Comparison of ENCODE assay signal across 1 cellular context in genomic region chr5:151014680-151015343, GRCh38.
A peak's percentile ranks its signal among the peaks of the same experiment; 100 is the strongest.
TF ChIP-seq lines count a peak whose summit lies in the region.

No MANE protein-coding gene starts in this region.

TF ChIP-seq in HepG2, 621 proteins besides CTCF, POLR2A, EP300 and RAD21 (continued from another document and continues in another):
- TF ChIP-seq ELK4 (CRISPR knock-in tag; IDR thresholded peaks at IDR 0.05; ENCODE audit: borderline replicate concordance), result no peak
- TF ChIP-seq MEIS2 (CRISPR knock-in tag; IDR thresholded peaks at IDR 0.05), result peak; percentile 90; the same call in 1 of the 2 replicates
- peak; percentile 31; the same call in 1 of the 2 replicates for TF ChIP-seq HMG20A (CRISPR knock-in tag; IDR thresholded peaks at IDR 0.05; ENCODE audit: borderline replicate concordance)
- TF ChIP-seq ZNF263 (CRISPR knock-in tag; IDR thresholded peaks at IDR 0.05), result no peak
- TF ChIP-seq PREB (CRISPR knock-in tag; IDR thresholded peaks at IDR 0.05), result no peak
- TF ChIP-seq POLR2G (IDR thresholded peaks at IDR 0.05; ENCODE audit: low read depth, low read length), result no peak
- 0 out of 2 replicates have a peak, but pooled peaks have one; percentile 49 for TF ChIP-seq SKIL (CRISPR knock-in tag; IDR thresholded peaks at IDR 0.05; ENCODE audit: borderline replicate concordance)
- TF ChIP-seq TOE1 (CRISPR knock-in tag; IDR thresholded peaks at IDR 0.05), result no peak
- TF ChIP-seq CEBPB (IDR thresholded peaks at IDR 0.05; ENCODE audit: borderline replicate concordance, low read depth, low read length), result no peak
- no peak for TF ChIP-seq MNT (IDR thresholded peaks at IDR 0.05)
- TF ChIP-seq FIP1L1 (IDR thresholded peaks at IDR 0.05; ENCODE audit: borderline replicate concordance, insufficient read depth, low read depth, low read length), result no peak
- TF ChIP-seq ATM (IDR thresholded peaks at IDR 0.05; ENCODE audit: borderline replicate concordance), result no peak
- no peak for TF ChIP-seq HES4 (CRISPR knock-in tag; IDR thresholded peaks at IDR 0.05; ENCODE audit: borderline replicate concordance)
- no peak for TF ChIP-seq SMYD3 (CRISPR knock-in tag; IDR thresholded peaks at IDR 0.05)
- TF ChIP-seq ZNF776 (CRISPR knock-in tag; IDR thresholded peaks at IDR 0.05), result no peak
- TF ChIP-seq KMT2B (CRISPR knock-in tag; IDR thresholded peaks at IDR 0.05), result no peak
- no peak for TF ChIP-seq ZNF44 (CRISPR knock-in tag; IDR thresholded peaks at IDR 0.05)
- no peak for TF ChIP-seq TAF1 (CRISPR knock-in tag; IDR thresholded peaks at IDR 0.05)
- TF ChIP-seq SUZ12 (IDR thresholded peaks at IDR 0.05; ENCODE audit: low read depth, low read length), result no peak
- no peak for TF ChIP-seq HHEX (CRISPR knock-in tag; IDR thresholded peaks at IDR 0.05)
- TF ChIP-seq MED13 (CRISPR knock-in tag; IDR thresholded peaks at IDR 0.05), result no peak
- TF ChIP-seq NFE2L1 (CRISPR knock-in tag; IDR thresholded peaks at IDR 0.05; ENCODE audit: borderline replicate concordance), result no peak
- TF ChIP-seq ZNF160 (CRISPR knock-in tag; IDR thresholded peaks at IDR 0.05), result no peak
- no peak for TF ChIP-seq ZNF790 (CRISPR knock-in tag; IDR thresholded peaks at IDR 0.05; ENCODE audit: borderline replicate concordance)
- TF ChIP-seq ARID3A (IDR thresholded peaks at IDR 0.05; ENCODE audit: low read depth, low read length), result 0 out of 2 replicates have a peak, but pooled peaks have one; percentile 46
- no peak for TF ChIP-seq PLSCR1 (CRISPR knock-in tag; IDR thresholded peaks at IDR 0.05; ENCODE audit: borderline replicate concordance)
- no peak for TF ChIP-seq CREB3 (CRISPR knock-in tag; IDR thresholded peaks at IDR 0.05)
- no peak for TF ChIP-seq ZSCAN29 (CRISPR knock-in tag; conservative IDR thresholded peaks at IDR 0.05)
- no peak for TF ChIP-seq NFATC3 (CRISPR knock-in tag; IDR thresholded peaks at IDR 0.05)
- TF ChIP-seq ZNF331 (CRISPR knock-in tag; IDR thresholded peaks at IDR 0.05), result no peak
- TF ChIP-seq ZNF614 (CRISPR knock-in tag; IDR thresholded peaks at IDR 0.05; ENCODE audit: borderline replicate concordance), result peak; percentile 51; the same call in 1 of the 2 replicates
- no peak for TF ChIP-seq ZNF383 (CRISPR knock-in tag; IDR thresholded peaks at IDR 0.05; ENCODE audit: borderline replicate concordance)
- TF ChIP-seq TEAD3 (CRISPR knock-in tag; optimal IDR thresholded peaks at IDR 0.05; ENCODE audit: borderline replicate concordance), result peak; percentile 84
- no peak for TF ChIP-seq PRDM4 (CRISPR knock-in tag; IDR thresholded peaks at IDR 0.05; ENCODE audit: borderline replicate concordance)
- TF ChIP-seq ZNF747 (CRISPR knock-in tag; IDR thresholded peaks at IDR 0.05; ENCODE audit: borderline replicate concordance), result no peak
- no peak for TF ChIP-seq ZBED4 (CRISPR knock-in tag; IDR thresholded peaks at IDR 0.05; ENCODE audit: borderline replicate concordance)
- TF ChIP-seq SATB2 (CRISPR knock-in tag; IDR thresholded peaks at IDR 0.05), result no peak
